8 cellular contexts compared by ENCODE assay signal in the genomic region with DNA sequence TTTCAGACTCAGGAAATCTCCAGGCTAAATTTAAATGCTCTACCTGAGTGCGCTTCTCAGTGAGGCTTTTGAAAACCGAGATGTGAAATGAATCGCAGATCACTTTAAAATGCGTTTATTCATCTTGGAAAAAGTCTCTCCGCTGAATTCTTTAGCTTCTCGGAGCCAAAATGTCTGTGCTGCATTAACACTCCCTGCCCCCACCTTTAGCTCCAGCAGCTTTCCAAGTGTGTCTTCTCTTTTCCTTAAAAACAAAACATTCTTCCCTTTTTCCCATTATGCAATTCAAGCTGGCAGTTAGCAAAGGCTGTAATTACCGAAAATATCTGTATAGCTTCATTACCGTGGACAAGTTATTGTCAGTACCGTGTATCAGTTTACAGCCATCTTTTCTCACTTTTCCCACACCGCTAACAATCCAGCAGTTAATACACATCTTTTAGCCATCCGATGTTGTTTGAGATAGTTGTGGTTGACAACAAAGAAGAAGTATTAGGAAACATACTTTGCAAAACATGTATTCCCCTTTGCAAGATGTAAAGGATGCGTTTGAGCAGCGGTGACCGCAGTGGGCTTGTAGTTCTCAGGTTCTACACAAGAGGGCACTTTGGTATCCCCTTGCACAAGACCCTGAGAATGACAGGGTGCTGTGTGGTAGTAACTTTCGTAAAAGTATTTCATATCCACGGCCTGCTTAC.
DNase-seq lines count a peak whose midpoint lies in the region; ATAC-seq, FAIRE-seq and TF ChIP-seq lines count a peak whose summit lies in the region.

No MANE protein-coding gene starts in this region.

- intact Hi-C loops in HCT116 (cut with micrococcal nuclease) (loop anchor here (1.0 to 10.0 kb wide), 3 partner anchors 179 to 317 kb away; a partner anchor contains a TSS), HepG2 (cut with micrococcal nuclease; ENCODE audit: unreplicated experiment) (loop anchor here (1.0 kb wide), 1 partner anchor 202 kb away; no protein-coding TSS in a partner anchor)
- intact Hi-C loops in CD4-positive, alpha-beta memory T cell (cut with micrococcal nuclease): no loop called here

- FAIRE-seq in HepG2 (lab: Jason Lieb, UNC): peak; percentile 59

- DNase-seq in AG08396 (ENCODE audit: low spot score) (peak; percentile 72), HCT116 (ENCODE audit: low read depth, low spot score) (peak; percentile 36), astrocyte of the hippocampus (ENCODE audit: low read depth, low spot score) (peak; percentile 46), HepG2 (ENCODE audit: low spot score) (no peak), HuH-7.5 (ENCODE audit: low spot score) (no peak)
- DNase-seq in CD4-positive, alpha-beta memory T cell: no peak

- WGBS in HepG2 (ENCODE audit: low lambda C conversion rate): 90% methylated on average over 16 of the region's 16 CpGs

- H3K9ac ChIP-seq in HCT116 (ENCODE audit: low read length) (no peak overlapping the region), HepG2 (ENCODE audit: insufficient read depth, low read depth, low read length) (no peak overlapping the region)

- TF ChIP-seq POLR2A in HCT116 (IDR thresholded peaks at IDR 0.05; ENCODE audit: borderline replicate concordance, extremely low read depth, insufficient read depth, insufficient read length) (no peak), HepG2 (IDR thresholded peaks at IDR 0.05; ENCODE audit: insufficient read depth in 1 of 2, low read depth in 2 of 2, low read length in 2 of 2) (no peak)

- H3K79me2 ChIP-seq in HCT116 (ENCODE audit: insufficient read depth, low read length) (no peaks in the 10 kb centered on the region), HepG2 (ENCODE audit: insufficient read depth, low read length) (no peaks in the 10 kb centered on the region)

- ATAC-seq in HCT116 (peak; percentile 83), HepG2 (peak; percentile 54), HG03095 (IDR thresholded peaks at IDR 0.05; ENCODE audit: unreplicated experiment) (no peak), HG02610 (IDR thresholded peaks at IDR 0.05; ENCODE audit: unreplicated experiment) (no peak)

- H3K36me3 ChIP-seq in HCT116 (ENCODE audit: control insufficient read depth in 1 of 2, insufficient read depth in 2 of 2, low read length in 2 of 2) (no peaks in the 10 kb centered on the region), HepG2 (replicated peaks in 1 of 2; ENCODE audit: control insufficient read depth in 1 of 2, insufficient read depth in 2 of 2, low read length in 2 of 2) (no peaks in the 10 kb centered on the region)
- H3K36me3 ChIP-seq in CD4-positive, alpha-beta memory T cell (ENCODE audit: insufficient read depth, low read length): no peaks in the 10 kb centered on the region

- H3K27ac Mint-ChIP-seq in CD4-positive, alpha-beta memory T cell: no peak overlapping the region

- no peaks in the 10 kb centered on the region for H3K9me2 ChIP-seq in HCT116 (ENCODE audit: insufficient read depth)

- H3K4me1 Mint-ChIP-seq in CD4-positive, alpha-beta memory T cell: no peaks in the 10 kb centered on the region

- peak; percentile 56 to 84 (median 80); a peak in 5 of 6 replicates for TF ChIP-seq CTCF in HCT116 (IDR thresholded peaks at IDR 0.05 in 2 of 3, conservative IDR thresholded peaks at IDR 0.05 in 1 of 3; ENCODE audit: borderline replicate concordance in 1 of 3, insufficient read depth in 1 of 3, low read depth in 2 of 3, low read length in 2 of 3)
- TF ChIP-seq CTCF in HepG2 (CRISPR knock-in tag; IDR thresholded peaks at IDR 0.05): peak; percentile 77

- peaks cover 4 to 39% of the 10 kb centered on the region in 2 donors for H3K36me3 Mint-ChIP-seq in CD4-positive, alpha-beta memory T cell

- H3K27me3 ChIP-seq in HCT116 (ENCODE audit: insufficient read depth, low read length) (no peaks in the 10 kb centered on the region), HepG2 (ENCODE audit: control insufficient read depth in 1 of 2, insufficient read depth in 2 of 2, low read length in 2 of 2) (no peaks in the 10 kb centered on the region; a peak in 1 of 5 replicates)
- no peaks in the 10 kb centered on the region for H3K27me3 ChIP-seq in CD4-positive, alpha-beta memory T cell (ENCODE audit: insufficient read depth, low read length)

- H4K20me1 ChIP-seq in HCT116 (ENCODE audit: insufficient read depth): no peaks in the 10 kb centered on the region
- H4K20me1 ChIP-seq in HepG2 (ENCODE audit: insufficient read depth, low read length): no peaks in the 10 kb centered on the region

- TF ChIP-seq EP300 in HepG2 (IDR thresholded peaks at IDR 0.05; ENCODE audit: low read depth in 2 of 2, low read length in 2 of 2) (no peak), HepG2 (CRISPR knock-in tag; IDR thresholded peaks at IDR 0.05; ENCODE audit: borderline replicate concordance) (no peak)

- BruUV-seq in HCT116 (replicated peaks; lab: Mats Ljungman, UMichigan) (no TSS peak), HepG2 (replicated peaks; lab: Mats Ljungman, UMichigan) (no TSS peak)

- H3K4me2 ChIP-seq in HCT116 (ENCODE audit: low read length) (no peak overlapping the region), HepG2 (ENCODE audit: low read depth, low read length) (no peak overlapping the region)

- H3K9me3 Mint-ChIP-seq in CD4-positive, alpha-beta memory T cell: no peaks in the 10 kb centered on the region

- H3K27ac ChIP-seq in HCT116 (ENCODE audit: low read depth, low read length) (no peak overlapping the region), HepG2 (ENCODE audit: extremely low read length, insufficient read depth, low read length) (no peak overlapping the region)
- H3K27ac ChIP-seq in CD4-positive, alpha-beta memory T cell (ENCODE audit: low read depth, low read length): no peak overlapping the region

- H2AFZ ChIP-seq in HCT116 (ENCODE audit: low read depth, low read length, poor library complexity, severe bottlenecking) (no peak overlapping the region), HepG2 (ENCODE audit: low read length) (no peak overlapping the region)

- POLR2A ChIA-PET in HCT116 (lab: Charles Lee): no interaction called here
- POLR2A ChIA-PET in HepG2 (lab: Yijun Ruan, JAX): no interaction called here
- POLR2A ChIA-PET in CD4-positive, alpha-beta memory T cell (lab: Charles Lee; ENCODE audit: partially characterized antibody): no interaction called here

- H3K4me3 Mint-ChIP-seq in CD4-positive, alpha-beta memory T cell: no peak overlapping the region

- RAD21 ChIA-PET in HCT116 (lab: Charles Lee; ENCODE audit: low non-redundant PET in 1 of 2, low total read pairs in 2 of 2, uncharacterized antibody in 2 of 2, unreplicated experiment in 2 of 2): interaction anchor here in 1 of 2 experiments (0.9 kb wide), 1 partner anchor 9 kb away, joined by 3 read pairs; no protein-coding TSS in a partner anchor

- no peak overlapping the region for H3K4me3 ChIP-seq in HCT116 (replicated peaks in 1 of 2; ENCODE audit: low read depth in 1 of 2, low read length in 2 of 2)
- no peak overlapping the region for H3K4me3 ChIP-seq in HepG2 (replicated peaks in 1 of 3; ENCODE audit: insufficient read depth in 1 of 3, low read depth in 2 of 3, low read length in 3 of 3)
- H3K4me3 ChIP-seq in CD4-positive, alpha-beta memory T cell (ENCODE audit: low read length in 2 of 2): no peak overlapping the region

- H3K4me1 ChIP-seq in HCT116 (ENCODE audit: control insufficient read depth in 1 of 2, insufficient read depth in 2 of 2, low read length in 2 of 2) (peaks cover 4 to 9% of the 10 kb centered on the region in 2 experiments), HepG2 (ENCODE audit: insufficient read depth, low read length) (peaks cover 49% of the 10 kb centered on the region)
- H3K4me1 ChIP-seq in CD4-positive, alpha-beta memory T cell (ENCODE audit: insufficient read depth, low read length): no peaks in the 10 kb centered on the region

- H3K27me3 Mint-ChIP-seq in CD4-positive, alpha-beta memory T cell: no peaks in the 10 kb centered on the region

- CTCF ChIA-PET in HCT116 (lab: Charles Lee) (interaction anchor here (0.6 to 2.0 kb wide), 3 partner anchors 16 to 202 kb away, joined by 3 to 8 read pairs (median 4); no protein-coding TSS in a partner anchor), HepG2 (lab: Yijun Ruan, JAX; ENCODE audit: low intra/inter-chr PET ratio, low total read pairs) (interaction anchor here (1.4 kb wide), 1 partner anchor 203 kb away, joined by 9 read pairs; no protein-coding TSS in a partner anchor)
- CTCF ChIA-PET in CD4-positive, alpha-beta memory T cell (lab: Charles Lee; ENCODE audit: partially characterized antibody): no interaction called here

- H3K9me3 ChIP-seq in HCT116 (ENCODE audit: control insufficient read depth in 1 of 2, insufficient read depth in 1 of 2, low read depth in 1 of 2, low read length in 2 of 2) (no peaks in the 10 kb centered on the region), HepG2 (ENCODE audit: low read length) (no peaks in the 10 kb centered on the region)
- H3K9me3 ChIP-seq in CD4-positive, alpha-beta memory T cell (ENCODE audit: control insufficient read depth in 1 of 2, low read length in 2 of 2): no peaks in the 10 kb centered on the region

- TF ChIP-seq RAD21 in HCT116 (IDR thresholded peaks at IDR 0.05; ENCODE audit: low read depth) (peak; percentile 78), HepG2 (CRISPR knock-in tag; IDR thresholded peaks at IDR 0.05) (peak; percentile 70)

- in situ Hi-C loops in HepG2 (cut with HindIII; ENCODE audit: extremely low pct_ligation_motif_present, low pct_unique_long_range_greater_than_20kb): no loop called here

TF ChIP-seq in HCT116, 20 proteins besides CTCF, POLR2A, EP300 and RAD21:
- TF ChIP-seq SRF (IDR thresholded peaks at IDR 0.05; ENCODE audit: low read depth) (no peak), YY1 (IDR thresholded peaks at IDR 0.05; ENCODE audit: extremely low read depth, insufficient replicate concordance, low read depth, low read length) (no peak), CBX3 (IDR thresholded peaks at IDR 0.05; ENCODE audit: low read depth) (no peak), EZH2phosphoT487 (IDR thresholded peaks at IDR 0.05; ENCODE audit: borderline replicate concordance) (no peak)
- TF ChIP-seq, protein P1, sequence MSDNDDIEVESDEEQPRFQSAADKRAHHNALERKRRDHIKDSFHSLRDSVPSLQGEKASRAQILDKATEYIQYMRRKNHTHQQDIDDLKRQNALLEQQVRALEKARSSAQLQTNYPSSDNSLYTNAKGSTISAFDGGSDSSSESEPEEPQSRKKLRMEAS (IDR thresholded peaks at IDR 0.05): no peak

TF ChIP-seq in HepG2, 621 proteins besides CTCF, POLR2A, EP300 and RAD21 (continues in another document):
- 0 out of 2 replicates have a peak, but pooled peaks have one; percentile 19 for TF ChIP-seq HOXA3 (CRISPR knock-in tag; IDR thresholded peaks at IDR 0.05)

Comparison
In these comparisons a context has a peak if more than half of its experiments do, and no peak if none do; other contexts are left out.
1. DNase-seq: peak in AG08396 (single experiment), HCT116 (single experiment) and astrocyte of the hippocampus (single experiment); none in HepG2 (single experiment), HuH-7.5 (single experiment) and CD4-positive, alpha-beta memory T cell (0 of 5).
2. ATAC-seq: peak in HCT116 (single experiment) and HepG2 (single experiment); none in HG03095 (single experiment) and HG02610 (single experiment).